ENCODE assay signal across 8 cellular contexts in genomic region chr18:48410095-48410920, GRCh38. TPM values are rescaled to one million over a fixed set of nuclear protein-coding genes. Genes with fewer than 3 reads are reported as not detected.
DNase-seq lines count a peak whose midpoint lies in the region; ATAC-seq, FAIRE-seq and TF ChIP-seq lines count a peak whose summit lies in the region.

No MANE protein-coding gene starts in this region.

- H3K27me3 ChIP-seq in ectodermal cell (ENCODE audit: control insufficient read depth, insufficient read depth, low read length, poor library complexity, severe bottlenecking) (peaks cover 74% of the 10 kb centered on the region), lower lobe of right lung (ENCODE audit: low read depth) (peaks cover 34% of the 10 kb centered on the region)

- H3K4me3 ChIP-seq in AG10803 (ENCODE audit: low read length) (peak overlapping the region; percentile 68), ectodermal cell (ENCODE audit: insufficient read depth, low read depth, low read length) (peak overlapping the region; percentile 61), lower lobe of right lung (peak overlapping the region; percentile 77)

- peak; percentile 95 for ATAC-seq in HG03354 (IDR thresholded peaks at IDR 0.05; ENCODE audit: poor library complexity, severe bottlenecking, unreplicated experiment)
- ATAC-seq in lower lobe of right lung, result peak; percentile 98 to 99

- intact Hi-C loops in lower lobe of right lung (cut with DNase I), result no loop called here

- H3K36me3 Mint-ChIP-seq in activated CD4-positive, alpha-beta memory T cell treated with anti-CD3 and anti-CD28 coated beads, Interleukin-2, amount 10 ng/mL, durations not matched to agents 7 days and 5 days (ENCODE audit: low read depth), result no peaks in the 10 kb centered on the region

- peaks cover 18% of the 10 kb centered on the region for H3K4me1 Mint-ChIP-seq in activated CD4-positive, alpha-beta memory T cell treated with anti-CD3 and anti-CD28 coated beads, Interleukin-2, amount 10 ng/mL, durations not matched to agents 7 days and 5 days

- TF ChIP-seq CTCF in AG10803 (conservative IDR thresholded peaks at IDR 0.05; ENCODE audit: low read length) (no peak), lower lobe of right lung (IDR thresholded peaks at IDR 0.05) (no peak)

- no peaks in the 10 kb centered on the region for H3K9me3 Mint-ChIP-seq in activated CD4-positive, alpha-beta memory T cell treated with anti-CD3 and anti-CD28 coated beads, Interleukin-2, amount 10 ng/mL, durations not matched to agents 7 days and 5 days

- H3K4me1 ChIP-seq in ectodermal cell (ENCODE audit: control insufficient read depth, insufficient read depth, low read length) (peaks cover 15% of the 10 kb centered on the region), lower lobe of right lung (peaks cover 25% of the 10 kb centered on the region)

- 0 to 1% methylated on average over 77 of the region's 77 CpGs for WGBS in ectodermal cell, 2 experiments

- POLR2A ChIA-PET in activated CD4-positive, alpha-beta memory T cell treated with anti-CD3 and anti-CD28 coated beads, Interleukin-2, amount 10 ng/mL, durations not matched to agents 7 days and 5 days (lab: Charles Lee), result no interaction called here

- H3K9me3 ChIP-seq in ectodermal cell (ENCODE audit: control insufficient read depth, low read length), result no peaks in the 10 kb centered on the region
- H3K9me3 ChIP-seq in lower lobe of right lung, result no peaks in the 10 kb centered on the region

- no peak for FAIRE-seq in GM19239 (lab: Jason Lieb, UNC)

- peaks cover 73% of the 10 kb centered on the region for H3K27me3 Mint-ChIP-seq in activated CD4-positive, alpha-beta memory T cell treated with anti-CD3 and anti-CD28 coated beads, Interleukin-2, amount 10 ng/mL, durations not matched to agents 7 days and 5 days

- DNase-seq in AG10803 (ENCODE audit: low read depth) (peak; percentile 72), GM19239 (ENCODE audit: insufficient read length, low spot score) (peak; percentile 82), NCI-H510A (lab: John Stamatoyannopoulos, UW) (peak; percentile 87), lower lobe of right lung (peak; percentile 94)
- peak; percentile 85 for DNase-seq in activated CD4-positive, alpha-beta memory T cell treated with anti-CD3 and anti-CD28 coated beads, Interleukin-2, amount 10 ng/mL, durations not matched to agents 7 days and 5 days
- peak; percentile 77 for DNase-seq in stimulated activated CD4-positive, alpha-beta T cell treated with anti-CD3 and anti-CD28 coated beads, Interleukin-4, amount 100 ng/mL, for 1 hour

- no peak overlapping the region for H3K27ac Mint-ChIP-seq in activated CD4-positive, alpha-beta memory T cell treated with anti-CD3 and anti-CD28 coated beads, Interleukin-2, amount 10 ng/mL, durations not matched to agents 7 days and 5 days

- CTCF ChIA-PET in activated CD4-positive, alpha-beta memory T cell treated with anti-CD3 and anti-CD28 coated beads, Interleukin-2, amount 10 ng/mL, durations not matched to agents 7 days and 5 days (lab: Charles Lee), result interaction anchor here (2.0 kb wide), 1 partner anchor 8 kb away, joined by 4 read pairs; no protein-coding TSS in a partner anchor

- peak overlapping the region; percentile 56 for H3K4me3 Mint-ChIP-seq in activated CD4-positive, alpha-beta memory T cell treated with anti-CD3 and anti-CD28 coated beads, Interleukin-2, amount 10 ng/mL, durations not matched to agents 7 days and 5 days

- H3K27ac ChIP-seq in ectodermal cell (ENCODE audit: insufficient read depth, low read depth, low read length, poor library complexity, severe bottlenecking), result no peak overlapping the region
- peak overlapping the region; percentile 79 for H3K27ac ChIP-seq in lower lobe of right lung

- no peaks in the 10 kb centered on the region for H3K36me3 ChIP-seq in ectodermal cell (ENCODE audit: control insufficient read depth, insufficient read depth, low read length)
- H3K36me3 ChIP-seq in lower lobe of right lung, result no peaks in the 10 kb centered on the region

RNA-seq across cellular contexts. Expression of gene ZBTB7C, which starts 1.1 kb away (rescaled TPM):
- under 1 TPM; 0.81 to 0.95 TPM for total RNA-seq in activated CD4-positive, alpha-beta memory T cell treated with anti-CD3 and anti-CD28 coated beads, Interleukin-2, amount 10 ng/mL, durations not matched to agents 7 days and 5 days
- 1.4 TPM for polyA plus RNA-seq in ectodermal cell (2013, experiment 1 of 4)
- 0.75 TPM for polyA plus RNA-seq in ectodermal cell (2013, experiment 2 of 4)
- 0.91 TPM for polyA plus RNA-seq in ectodermal cell (2013, experiment 3 of 4)
- 0.65 TPM for polyA plus RNA-seq in ectodermal cell (2013, experiment 4 of 4)
- total RNA-seq in lower lobe of right lung, result 15.0 TPM
